8 cellular contexts compared by ENCODE assay signal in the genomic region with DNA sequence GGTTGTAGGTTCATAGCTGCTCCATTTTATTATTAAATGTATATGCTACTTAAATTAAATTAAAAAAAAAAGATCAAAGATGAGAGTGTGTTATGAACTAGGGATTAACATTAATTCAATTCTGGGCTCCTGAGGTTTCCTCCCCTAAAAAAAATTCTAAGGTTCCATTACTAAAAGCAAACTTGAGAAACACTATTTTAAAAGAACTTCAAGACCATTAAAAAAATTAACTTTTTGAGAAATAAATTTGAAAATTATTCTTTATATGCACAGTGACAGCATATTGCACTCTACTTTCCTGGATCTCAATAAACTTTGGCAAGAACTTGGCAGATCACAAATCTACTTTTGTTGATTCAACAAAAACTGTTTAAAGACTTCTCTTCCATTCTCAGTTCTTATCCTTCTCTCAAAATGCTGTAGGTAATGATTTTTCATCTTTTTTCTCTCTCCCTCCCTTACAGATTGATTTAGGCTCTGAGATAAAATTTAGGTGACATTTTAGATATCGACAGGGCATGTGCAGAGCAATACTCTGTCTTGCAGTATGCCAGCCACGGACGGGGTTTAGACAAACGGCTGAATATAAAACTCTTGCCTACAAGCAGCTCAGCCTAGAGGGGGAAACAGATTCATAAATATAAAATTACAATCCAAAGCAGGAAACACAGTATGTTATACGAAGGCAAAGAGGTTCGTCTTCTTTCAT. TPM values are rescaled to one million over a fixed set of nuclear protein-coding genes. Genes with fewer than 3 reads are reported as not detected.
DNase-seq lines count a peak whose midpoint lies in the region; ATAC-seq and TF ChIP-seq lines count a peak whose summit lies in the region.

No MANE protein-coding gene starts in this region.

- peaks cover 19% of the 10 kb centered on the region for H3K36me3 Mint-ChIP-seq in natural killer cell treated with Interleukin-12 subunit alpha and Interleukin-12 subunit beta and Interleukin-15 and Interleukin-18, amount 100 ng/mL, for 72 hours

- H3K9me3 ChIP-seq in NT2/D1 (ENCODE audit: insufficient read depth, low read length) (no peaks in the 10 kb centered on the region), endocrine pancreas (ENCODE audit: control insufficient read depth, low read length) (no peaks in the 10 kb centered on the region)

- peaks cover 26 to 33% of the 10 kb centered on the region in 2 donors for H3K4me1 Mint-ChIP-seq in natural killer cell treated with Interleukin-12 subunit alpha and Interleukin-12 subunit beta and Interleukin-15 and Interleukin-18, amount 100 ng/mL, for 72 hours (ENCODE audit: low read depth in 2 of 2)

- no peak for DNase-seq in HFF-Myc (ENCODE audit: extremely low read depth, low read depth)
- no peak for DNase-seq in NT2/D1 (ENCODE audit: low read depth, low spot score)
- DNase-seq in natural killer cell treated with Interleukin-12 subunit alpha and Interleukin-12 subunit beta and Interleukin-15 and Interleukin-18, amount 100 ng/mL, for 72 hours (ENCODE audit: low spot score): no peak
- DNase-seq in ACHN: no peak
- DNase-seq in DMS153 (lab: John Stamatoyannopoulos, UW): no peak
- no peak for DNase-seq in NCI-H1930 (lab: John Stamatoyannopoulos, UW)

- H3K4me1 ChIP-seq in NT2/D1 (ENCODE audit: insufficient read depth, insufficient read length) (peaks cover 3% of the 10 kb centered on the region), endocrine pancreas (ENCODE audit: control insufficient read depth, insufficient read depth, low read length) (peaks cover 13% of the 10 kb centered on the region)

- peak; percentile 15 for ATAC-seq in GM18519 (IDR thresholded peaks at IDR 0.05; ENCODE audit: low FRiP score, unreplicated experiment)
- peak; percentile 40 to 58 for ATAC-seq in natural killer cell treated with Interleukin-12 subunit alpha and Interleukin-12 subunit beta and Interleukin-15 and Interleukin-18, amount 100 ng/mL, for 72 hours

- no peaks in the 10 kb centered on the region for H3K9me3 Mint-ChIP-seq in natural killer cell treated with Interleukin-12 subunit alpha and Interleukin-12 subunit beta and Interleukin-15 and Interleukin-18, amount 100 ng/mL, for 72 hours

- peak overlapping the region; percentile 77 to 94 for H3K27ac Mint-ChIP-seq in natural killer cell treated with Interleukin-12 subunit alpha and Interleukin-12 subunit beta and Interleukin-15 and Interleukin-18, amount 100 ng/mL, for 72 hours

- peaks cover 12 to 16% of the 10 kb centered on the region in 2 donors for H3K27me3 Mint-ChIP-seq in natural killer cell treated with Interleukin-12 subunit alpha and Interleukin-12 subunit beta and Interleukin-15 and Interleukin-18, amount 100 ng/mL, for 72 hours

- peak overlapping the region; percentile 83 for H3K4me3 Mint-ChIP-seq in natural killer cell treated with Interleukin-12 subunit alpha and Interleukin-12 subunit beta and Interleukin-15 and Interleukin-18, amount 100 ng/mL, for 72 hours

- H3K9ac ChIP-seq in NT2/D1 (ENCODE audit: insufficient read length, low read depth): peak overlapping the region; percentile 83
- peak overlapping the region; percentile 2 for H3K9ac ChIP-seq in endocrine pancreas (ENCODE audit: control insufficient read depth, insufficient read depth, low read length)

- no peak for TF ChIP-seq CTCF in HFF-Myc (IDR thresholded peaks at IDR 0.05; ENCODE audit: low read depth, low read length, missing control alignments)

- in situ Hi-C loops in ACHN (cut with HindIII; ENCODE audit: low pct_ligation_motif_present, low pct_unique_long_range_greater_than_20kb, low sequenced_read_pairs): no loop called here

- H3K27me3 ChIP-seq in NT2/D1 (ENCODE audit: insufficient read depth, insufficient read length) (no peaks in the 10 kb centered on the region), endocrine pancreas (ENCODE audit: control insufficient read depth, insufficient read depth, low read length) (no peaks in the 10 kb centered on the region)

- H3K36me3 ChIP-seq in NT2/D1 (ENCODE audit: insufficient read depth, insufficient read length, low read length) (peaks cover 30% of the 10 kb centered on the region), endocrine pancreas (ENCODE audit: control insufficient read depth, insufficient read depth, low read length) (no peaks in the 10 kb centered on the region)

- H3K4me3 ChIP-seq in HFF-Myc (replicated peaks; ENCODE audit: low read depth, low read length) (peak overlapping the region; percentile 94), NT2/D1 (ENCODE audit: insufficient read length, low read depth) (peak overlapping the region; percentile 57), endocrine pancreas (ENCODE audit: control insufficient read depth, insufficient read depth, low read length) (peak overlapping the region; percentile 94)

RNA-seq across cellular contexts. Expression of a gene that starts 0.6 kb away (rescaled TPM):
- 10 to 100 TPM; 16.2 to 31.4 TPM for total RNA-seq in natural killer cell treated with Interleukin-12 subunit alpha and Interleukin-12 subunit beta and Interleukin-15 and Interleukin-18, amount 100 ng/mL, for 72 hours

RNA-seq across cellular contexts. Expression of a gene that starts 29.2 kb away (rescaled TPM):
- total RNA-seq in natural killer cell treated with Interleukin-12 subunit alpha and Interleukin-12 subunit beta and Interleukin-15 and Interleukin-18, amount 100 ng/mL, for 72 hours: not detected
